In the genomic region with DNA sequence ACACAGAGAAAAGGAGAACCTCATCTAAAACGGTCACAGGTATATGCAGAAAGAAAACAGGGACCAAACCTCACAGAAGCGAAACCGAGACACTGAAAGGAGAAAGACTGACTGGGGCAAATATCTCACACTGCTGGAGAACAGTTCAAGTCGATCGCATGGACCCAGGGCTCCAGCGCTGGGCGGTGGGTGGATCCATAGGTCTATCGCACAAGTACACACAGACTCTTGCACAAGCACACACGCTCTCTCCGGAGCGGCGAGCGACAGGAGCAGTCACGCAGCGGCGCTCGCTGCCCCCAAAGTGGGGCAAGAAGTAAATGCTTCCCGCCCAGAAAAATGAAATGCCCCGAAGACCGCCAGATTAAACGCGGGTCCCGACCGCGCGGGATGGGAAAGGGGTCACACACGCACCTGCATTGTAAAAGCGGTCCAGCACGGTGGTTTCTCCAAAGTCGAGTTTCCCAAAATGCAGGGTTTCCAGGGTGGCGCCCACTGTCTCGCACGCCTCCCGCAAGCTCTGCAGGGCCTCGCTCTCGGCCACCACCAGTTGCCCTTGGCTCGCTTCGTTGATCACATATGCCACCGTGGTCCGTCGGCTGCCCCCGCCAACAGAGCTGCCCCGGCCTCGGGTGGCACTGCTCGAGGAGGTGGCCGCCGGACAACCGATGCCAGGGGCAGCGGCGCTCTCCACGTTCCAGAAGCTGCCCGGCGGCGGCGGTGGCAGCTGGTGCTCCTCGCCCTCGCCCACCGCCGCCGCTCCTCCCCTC, we compare ENCODE assay signal across 8 cellular contexts. TPM values are rescaled to one million over a fixed set of nuclear protein-coding genes. Genes with fewer than 3 reads are reported as not detected.
A peak's percentile ranks its signal among the peaks of the same experiment; 100 is the strongest.
DNase-seq lines count a peak whose midpoint lies in the region; ATAC-seq and TF ChIP-seq lines count a peak whose summit lies in the region.

No MANE protein-coding gene starts in this region.

- H2AFZ ChIP-seq in parathyroid adenoma: peak overlapping the region; percentile 81

- peak overlapping the region; percentile 71 for H3K4me2 ChIP-seq in parathyroid adenoma (ENCODE audit: low read length)

- H3K9ac ChIP-seq in parathyroid adenoma: no peak overlapping the region

- H3K9me3 ChIP-seq in parathyroid adenoma (ENCODE audit: control insufficient read depth, low read length) (no peaks in the 10 kb centered on the region), vagina (no peaks in the 10 kb centered on the region)

- H3K36me3 ChIP-seq in parathyroid adenoma (ENCODE audit: control insufficient read depth, insufficient read depth, low read length) (no peaks in the 10 kb centered on the region), vagina (no peaks in the 10 kb centered on the region)

- no peaks in the 10 kb centered on the region for H3K79me2 ChIP-seq in parathyroid adenoma

- TF ChIP-seq POLR2A in Raji (IDR thresholded peaks at IDR 0.05; ENCODE audit: insufficient read depth, low read depth, low read length) (peak; percentile 63), vagina (IDR thresholded peaks at IDR 0.05) (no peak)

- ATAC-seq in GM19455 (IDR thresholded peaks at IDR 0.05; ENCODE audit: unreplicated experiment) (peak; percentile 37), HG03571 (IDR thresholded peaks at IDR 0.05; ENCODE audit: unreplicated experiment) (peak; percentile 37), Right ventricle myocardium superior (ENCODE audit: poor library complexity) (peak; percentile 44)

- H3K27ac ChIP-seq in parathyroid adenoma (no peak overlapping the region), vagina (peak overlapping the region; percentile 94)

- no peaks in the 10 kb centered on the region for H3K27me3 ChIP-seq in parathyroid adenoma (ENCODE audit: control insufficient read depth, insufficient read depth, low read length)
- H3K27me3 ChIP-seq in vagina: no peaks in the 10 kb centered on the region

- peak overlapping the region; percentile 86 for H3K4me3 ChIP-seq in parathyroid adenoma (ENCODE audit: low read depth, low read length)
- peak overlapping the region; percentile 91 to 96 for H3K4me3 ChIP-seq in vagina

- DNase-seq in DMS 273 (lab: John Stamatoyannopoulos, UW; ENCODE audit: unreplicated experiment) (peak; percentile 79), Right ventricle myocardium superior (peak; percentile 83), vagina (ENCODE audit: extremely low spot score in 2 of 2) (no peak)
- DNase-seq in activated naive CD4-positive, alpha-beta T cell treated with anti-CD3 and anti-CD28 coated beads, Interleukin-2, amount 50 U/mL, for 16 hours: peak; percentile 52

- TF ChIP-seq CTCF in parathyroid adenoma (IDR thresholded peaks at IDR 0.05) (no peak), vagina (IDR thresholded peaks at IDR 0.05) (no peak)

- intact Hi-C loops in Right ventricle myocardium superior (cut with DNase I) (loop anchor here (2.0 to 5.0 kb wide), 2 partner anchors 147 to 209 kb away; no protein-coding TSS in a partner anchor), vagina (cut with DNase I) (loop anchor here (2.0 to 10.0 kb wide), 2 partner anchors 147 to 207 kb away; no protein-coding TSS in a partner anchor)

- H3K4me1 ChIP-seq in parathyroid adenoma (peaks cover 5% of the 10 kb centered on the region), vagina (peaks cover 59% of the 10 kb centered on the region)

RNA-seq across cellular contexts. Expression of a gene that starts 0.8 kb away (rescaled TPM):
- total RNA-seq in Right ventricle myocardium superior (39.9 TPM), vagina (31.2 TPM)

RNA-seq across cellular contexts. Expression of a gene that starts 30.9 kb away (rescaled TPM):
- total RNA-seq in Right ventricle myocardium superior (12.0 TPM), vagina (6.1 TPM)

Comparison
In these comparisons a context has a peak if more than half of its experiments do, and no peak if none do; other contexts are left out.
1. DNase-seq: peak in DMS 273 (single experiment), activated naive CD4-positive, alpha-beta T cell treated with anti-CD3 and anti-CD28 coated beads, Interleukin-2, amount 50 U/mL, for 16 hours (single experiment) and Right ventricle myocardium superior (single experiment); none in vagina (0 of 2).
2. Peak in every context shown above with its lines, with median percentiles within 50 percentile points of each other: ATAC-seq.